In genomic region chr1:39818482-39818881, GRCh38 we compare ENCODE assay signal across 23 cellular contexts. TPM values are rescaled to one million over a fixed set of nuclear protein-coding genes. Genes with fewer than 3 reads are reported as not detected.
DNase-seq lines count a peak whose midpoint lies in the region; ATAC-seq, FAIRE-seq and TF ChIP-seq lines count a peak whose summit lies in the region.
"Had no signal": no experiment of that assay in that cellular context is flagged by ENCODE, and none has a peak within 500 bp of the region (broad histone marks: within the 10 kb centered on the region; RNA-seq: fewer than 3 reads in every experiment).

No MANE protein-coding gene starts in this region.

- no peak overlapping the region for H3K9ac ChIP-seq in mesenchymal stem cell (ENCODE audit: low read length)

- H2BK5ac ChIP-seq in mesenchymal stem cell (ENCODE audit: low read depth, low read length, poor library complexity, severe bottlenecking), result no peak overlapping the region

- H3K79me1 ChIP-seq in mesenchymal stem cell (replicated peaks; ENCODE audit: low read length, poor library complexity, severe bottlenecking), result no peaks in the 10 kb centered on the region

- DNase-seq in NCI-H2029 (lab: John Stamatoyannopoulos, UW) (peak; percentile 98), bronchial epithelial cell (ENCODE audit: low read depth) (peak; percentile 41), lower leg skin (ENCODE audit: low spot score in 2 of 2) (peak; percentile 64 to 86), suprapubic skin (ENCODE audit: low spot score in 2 of 2) (peak in 1 of 2 donors; percentile 69), mesenchymal stem cell (no peak), T1000 (lab: John Stamatoyannopoulos, UW) (no peak)
- DNase-seq: activated CD4-positive, alpha-beta memory T cell treated with anti-CD3 and anti-CD28 coated beads for 36 hours; activated CD4-positive, CD25-positive, alpha-beta regulatory T cell; activated effector memory CD4-positive, alpha-beta T cell treated with Interleukin-2 at 50 U/mL for 16 hours; activated naive CD8-positive, alpha-beta T cell treated with anti-CD3 and anti-CD28 coated beads, Interleukin-2, amount 10 ng/mL, durations not matched to agents 7 days and 5 days; CD8-positive, alpha-beta T cell; DMS79 treated with DMSO at 0.1 percent for 48 hours; effector CD4-positive, alpha-beta T cell; GOT3; MM.1S; NCI-H1436; NCI-H526; RPMI8226; stimulated activated CD4-positive, alpha-beta T cell treated with anti-CD3 and anti-CD28 coated beads, Interleukin-1b, Interleukin-23, amount 100 ng/mL, for 48 hours had no signal

- no peak for ATAC-seq in HG02588 (IDR thresholded peaks at IDR 0.05; ENCODE audit: unreplicated experiment)
- ATAC-seq: CD8-positive, alpha-beta T cell; SK-N-SH treated with all-trans-retinoic acid at 6 μM for 48 hours had no signal

- TF ChIP-seq CTCF in bronchial epithelial cell (IDR thresholded peaks at IDR 0.05; ENCODE audit: insufficient read depth, low read length, severe bottlenecking) (no peak), lower leg skin (IDR thresholded peaks at IDR 0.05) (no peak), suprapubic skin (IDR thresholded peaks at IDR 0.05) (no peak)

- no peak overlapping the region for H2BK120ac ChIP-seq in mesenchymal stem cell (ENCODE audit: low read depth, low read length)

- no peak overlapping the region for H3K4me2 ChIP-seq in mesenchymal stem cell (ENCODE audit: low read length, poor library complexity, severe bottlenecking)

- H2AFZ ChIP-seq in mesenchymal stem cell (ENCODE audit: low read depth, low read length), result no peak overlapping the region

- H3K27ac ChIP-seq in suprapubic skin, result peak overlapping the region; percentile 78
- H3K27ac ChIP-seq in mesenchymal stem cell (ENCODE audit: low read length, poor library complexity, severe bottlenecking), result no peak overlapping the region
- H3K27ac ChIP-seq: thoracic aorta had no signal

- H3K4ac ChIP-seq in mesenchymal stem cell (ENCODE audit: low read depth in 1 of 2, low read length in 2 of 2), result no peak overlapping the region

- H4K8ac ChIP-seq in mesenchymal stem cell (ENCODE audit: low read length), result no peak overlapping the region

- no peak overlapping the region for H2AK5ac ChIP-seq in mesenchymal stem cell (ENCODE audit: low read length, severe bottlenecking)

- no peak for TF ChIP-seq EP300 in suprapubic skin (IDR thresholded peaks at IDR 0.05)

- H3K23ac ChIP-seq in mesenchymal stem cell (ENCODE audit: low read length in 2 of 2), result no peak overlapping the region

- 25 to 67% methylated on average over 2 of the region's 2 CpGs for WGBS in lower leg skin, 2 donors
- no CpG with 5 or more reads among the region's 2 CpGs for WGBS in suprapubic skin
- WGBS in mesenchymal stem cell, result 100% methylated on average over 2 of the region's 2 CpGs

- no peak overlapping the region for H4K91ac ChIP-seq in mesenchymal stem cell (ENCODE audit: low read length)

- no peaks in the 10 kb centered on the region for H3K36me3 ChIP-seq in bronchial epithelial cell (ENCODE audit: control insufficient read depth, insufficient read depth, low read length)
- no peaks in the 10 kb centered on the region for H3K36me3 ChIP-seq in suprapubic skin
- no peaks in the 10 kb centered on the region for H3K36me3 ChIP-seq in mesenchymal stem cell (ENCODE audit: control insufficient read depth in 1 of 2, insufficient read depth in 2 of 2, low read depth in 1 of 2, low read length in 2 of 2)
- H3K36me3 ChIP-seq: thoracic aorta had no signal

- peak; percentile 13 for FAIRE-seq in bronchial epithelial cell (lab: Jason Lieb, UNC)

- no peak for TF ChIP-seq POLR2A in lower leg skin (IDR thresholded peaks at IDR 0.05)
- no peak for TF ChIP-seq POLR2A in suprapubic skin (IDR thresholded peaks at IDR 0.05)

- H3K14ac ChIP-seq in mesenchymal stem cell (ENCODE audit: low read length in 2 of 2), result no peak overlapping the region

- no peak overlapping the region for H2BK12ac ChIP-seq in mesenchymal stem cell (ENCODE audit: low read length in 2 of 2)

- H3K4me1 ChIP-seq in suprapubic skin (peaks cover 31% of the 10 kb centered on the region), mesenchymal stem cell (ENCODE audit: control insufficient read depth, insufficient read depth, low read depth, low read length) (peaks cover 3% of the 10 kb centered on the region)

- H3K27me3 ChIP-seq in bronchial epithelial cell (ENCODE audit: control insufficient read depth, insufficient read depth, low read length) (peaks cover 2% of the 10 kb centered on the region), suprapubic skin (peaks cover 4% of the 10 kb centered on the region), mesenchymal stem cell (ENCODE audit: control insufficient read depth in 1 of 2, insufficient read depth in 1 of 2, low read length in 2 of 2) (peaks cover 6 to 41% of the 10 kb centered on the region in 2 experiments)

- H3K18ac ChIP-seq in mesenchymal stem cell (ENCODE audit: low read depth in 1 of 2, low read length in 2 of 2), result no peak overlapping the region

- intact Hi-C loops in lower leg skin (cut with DNase I; ENCODE audit: low total_unique reads), result loop anchor here (5.0 kb wide), 2 partner anchors 84 to 154 kb away; partner anchors contain the start of gene MYCL

- H3K4me3 ChIP-seq in bronchial epithelial cell (ENCODE audit: low read depth, low read length), result no peak overlapping the region
- no peak overlapping the region for H3K4me3 ChIP-seq in lower leg skin (ENCODE audit: low read depth, poor library complexity, severe bottlenecking)
- H3K4me3 ChIP-seq in suprapubic skin, result no peak overlapping the region
- H3K4me3 ChIP-seq in mesenchymal stem cell (ENCODE audit: insufficient read depth in 1 of 2, low read depth in 1 of 2, low read length in 2 of 2), result no peak overlapping the region
- H3K4me3 ChIP-seq: thoracic aorta had no signal

- H3K9me3 ChIP-seq in suprapubic skin (no peaks in the 10 kb centered on the region), mesenchymal stem cell (ENCODE audit: control insufficient read depth, low read length) (no peaks in the 10 kb centered on the region)
- H3K9me3 ChIP-seq: thoracic aorta had no signal

- H2BK15ac ChIP-seq in mesenchymal stem cell (ENCODE audit: low read depth, poor library complexity, severe bottlenecking), result no peak overlapping the region

RNA-seq across cellular contexts. Expression of gene BMP8B, which starts 29.8 kb away (rescaled TPM):
- 0.90 and 1.3 TPM in 2 replicates for total RNA-seq in bronchial epithelial cell
- total RNA-seq in lower leg skin, result 1 to 10 TPM; 1.1 to 2.2 (median 1.5) TPM
- total RNA-seq in suprapubic skin, result 1 to 10 TPM in 3 of 4 donors, under 1 TPM in 1; 0.83 to 3.5 (median 2.1) TPM
- not detected for polyA plus RNA-seq in mesenchymal stem cell (2013, experiment 1 of 2)
- polyA plus RNA-seq in mesenchymal stem cell (2013, experiment 2 of 2), result 0.01 TPM

RNA-seq across cellular contexts. Expression of gene OXCT2, which starts 47.3 kb away (rescaled TPM):
- 1.0 and 1.1 TPM in 2 replicates for total RNA-seq in bronchial epithelial cell
- 1 to 10 TPM in 2 of 4 donors, under 1 TPM in 1, not detected in 1; 0.15 to 6.6 (median 1.4) TPM for total RNA-seq in lower leg skin
- total RNA-seq in suprapubic skin, result 10 to 100 TPM in 1 of 4 donors, 1 to 10 TPM in 1, under 1 TPM in 2; 0.45 to 10.1 (median 1.6) TPM
- polyA plus RNA-seq in mesenchymal stem cell (2013, experiment 1 of 2), result 0.48 TPM
- 0.58 TPM for polyA plus RNA-seq in mesenchymal stem cell (2013, experiment 2 of 2)
- total RNA-seq: skeletal muscle tissue had no signal

Comparison
In these comparisons a context has a peak if more than half of its experiments do, and no peak if none do; other contexts are left out.
1. DNase-seq: peak in NCI-H2029 (single experiment), bronchial epithelial cell (single experiment) and lower leg skin (2 of 2); none in mesenchymal stem cell (single experiment) and T1000 (single experiment).